ENCODE assay signal across 9 cellular contexts in genomic region chr11:67503119-67504022, GRCh38. TPM values are rescaled to one million over a fixed set of nuclear protein-coding genes. Genes with fewer than 3 reads are reported as not detected.
A peak's percentile ranks its signal among the peaks of the same experiment; 100 is the strongest.
DNase-seq lines count a peak whose midpoint lies in the region; ATAC-seq lines count a peak whose summit lies in the region.
"Had no signal": no experiment of that assay in that cellular context is flagged by ENCODE, and none has a peak within 500 bp of the region (broad histone marks: within the 10 kb centered on the region; RNA-seq: fewer than 3 reads in every experiment).

No MANE protein-coding gene starts in this region.

- peaks cover 4% of the 10 kb centered on the region for H3K4me1 ChIP-seq in iPS-15b (ENCODE audit: control insufficient read depth, insufficient read depth, low read length)

- ATAC-seq in activated CD4-positive, alpha-beta T cell treated with anti-CD3 and anti-CD28 coated beads for 36 hours, result no peak
- ATAC-seq in stimulated activated naive B cell treated with anti-CD40 and anti-IgM and Interleukin-4, amounts not matched to agents 10 μg/mL and 1 μg/mL and 100 μg/mL, for 72 hours (replicated peaks), result no peak
- no peak for ATAC-seq in HG02981 (IDR thresholded peaks at IDR 0.05; ENCODE audit: unreplicated experiment)
- no peak for ATAC-seq in activated CD4-positive, CD25-positive, alpha-beta regulatory T cell treated with anti-CD3 and anti-CD28 coated beads, Interleukin-2, amount 50 U/mL, for 24 hours

- POLR2A ChIA-PET in activated CD4-positive, alpha-beta T cell treated with anti-CD3 and anti-CD28 coated beads for 36 hours (lab: Charles Lee), result no interaction called here
- POLR2A ChIA-PET in activated CD4-positive, alpha-beta memory T cell treated with anti-CD3 and anti-CD28 coated beads, Interleukin-2, amount 10 ng/mL, durations not matched to agents 7 days and 5 days (lab: Charles Lee), result interaction anchor here (0.6 to 2.9 kb wide), 6 partner anchors 11 to 99 kb away, joined by 3 to 12 read pairs (median 4); partner anchors contain the start of genes PTPRCAP and TBC1D10C

- peaks cover 24% of the 10 kb centered on the region for H3K36me3 ChIP-seq in iPS-15b (ENCODE audit: control insufficient read depth, insufficient read depth, low read length)

- peaks cover 40% of the 10 kb centered on the region for H3K4me1 Mint-ChIP-seq in activated CD4-positive, alpha-beta T cell treated with anti-CD3 and anti-CD28 coated beads for 36 hours
- H3K4me1 Mint-ChIP-seq in activated CD4-positive, alpha-beta memory T cell treated with anti-CD3 and anti-CD28 coated beads, Interleukin-2, amount 10 ng/mL, durations not matched to agents 7 days and 5 days, result peaks cover 46% of the 10 kb centered on the region
- peaks cover 41 to 62% of the 10 kb centered on the region in 2 donors for H3K4me1 Mint-ChIP-seq in stimulated activated naive B cell treated with anti-CD40 and anti-IgM and Interleukin-4, amounts not matched to agents 10 μg/mL and 1 μg/mL and 100 μg/mL, for 72 hours

- peak overlapping the region; percentile 83 for H3K4me3 ChIP-seq in iPS-15b (ENCODE audit: low read depth, low read length)

- no peak for DNase-seq in activated CD4-positive, alpha-beta T cell treated with anti-CD3 and anti-CD28 coated beads for 36 hours
- no peak for DNase-seq in activated CD4-positive, alpha-beta T cell treated with anti-CD3 and anti-CD28 coated beads, Interleukin-2, amount 50 U/mL, for 48 hours
- no peak for DNase-seq in activated CD4-positive, alpha-beta memory T cell treated with anti-CD3 and anti-CD28 coated beads, Interleukin-2, amount 10 ng/mL, durations not matched to agents 7 days and 5 days
- no peak for DNase-seq in stimulated activated naive B cell treated with anti-CD40 and anti-IgM and Interleukin-4, amounts not matched to agents 10 μg/mL and 1 μg/mL and 100 μg/mL, for 72 hours
- DNase-seq in CD1c-positive myeloid dendritic cell (ENCODE audit: extremely low spot score), result no peak

- intact Hi-C loops in activated CD4-positive, alpha-beta T cell treated with anti-CD3 and anti-CD28 coated beads for 36 hours (cut with DNase I, micrococcal nuclease), result loop anchor here in 1 of 2 experiments (2.0 kb wide), 1 partner anchor 19 kb away; no protein-coding TSS in a partner anchor

- no peaks in the 10 kb centered on the region for H3K9me3 Mint-ChIP-seq in activated CD4-positive, alpha-beta T cell treated with anti-CD3 and anti-CD28 coated beads for 36 hours (ENCODE audit: low read depth)
- no peaks in the 10 kb centered on the region for H3K9me3 Mint-ChIP-seq in activated CD4-positive, alpha-beta memory T cell treated with anti-CD3 and anti-CD28 coated beads, Interleukin-2, amount 10 ng/mL, durations not matched to agents 7 days and 5 days
- H3K9me3 Mint-ChIP-seq in stimulated activated naive B cell treated with anti-CD40 and anti-IgM and Interleukin-4, amounts not matched to agents 10 μg/mL and 1 μg/mL and 100 μg/mL, for 72 hours, result peaks cover 0 to 2% of the 10 kb centered on the region in 2 donors

- H3K9me3 ChIP-seq in iPS-15b (ENCODE audit: control insufficient read depth, insufficient read depth, low read length), result no peaks in the 10 kb centered on the region

- H3K27me3 Mint-ChIP-seq in activated CD4-positive, alpha-beta T cell treated with anti-CD3 and anti-CD28 coated beads for 36 hours, result no peaks in the 10 kb centered on the region
- no peaks in the 10 kb centered on the region for H3K27me3 Mint-ChIP-seq in activated CD4-positive, alpha-beta memory T cell treated with anti-CD3 and anti-CD28 coated beads, Interleukin-2, amount 10 ng/mL, durations not matched to agents 7 days and 5 days
- no peaks in the 10 kb centered on the region for H3K27me3 Mint-ChIP-seq in stimulated activated naive B cell treated with anti-CD40 and anti-IgM and Interleukin-4, amounts not matched to agents 10 μg/mL and 1 μg/mL and 100 μg/mL, for 72 hours

- CTCF ChIA-PET in activated CD4-positive, alpha-beta T cell treated with anti-CD3 and anti-CD28 coated beads for 36 hours (lab: Charles Lee), result no interaction called here
- CTCF ChIA-PET in activated CD4-positive, alpha-beta memory T cell treated with anti-CD3 and anti-CD28 coated beads, Interleukin-2, amount 10 ng/mL, durations not matched to agents 7 days and 5 days (lab: Charles Lee), result no interaction called here

- peak overlapping the region; percentile 56 for H3K4me3 Mint-ChIP-seq in activated CD4-positive, alpha-beta T cell treated with anti-CD3 and anti-CD28 coated beads for 36 hours
- peak overlapping the region; percentile 70 for H3K4me3 Mint-ChIP-seq in activated CD4-positive, alpha-beta memory T cell treated with anti-CD3 and anti-CD28 coated beads, Interleukin-2, amount 10 ng/mL, durations not matched to agents 7 days and 5 days
- H3K4me3 Mint-ChIP-seq in stimulated activated naive B cell treated with anti-CD40 and anti-IgM and Interleukin-4, amounts not matched to agents 10 μg/mL and 1 μg/mL and 100 μg/mL, for 72 hours, result peak overlapping the region; percentile 76 to 78

- H3K27me3 ChIP-seq in iPS-15b (ENCODE audit: control insufficient read depth, insufficient read depth, low read length), result peaks cover 2% of the 10 kb centered on the region

- peak overlapping the region; percentile 4 for H3K27ac Mint-ChIP-seq in activated CD4-positive, alpha-beta T cell treated with anti-CD3 and anti-CD28 coated beads for 36 hours
- H3K27ac Mint-ChIP-seq in activated CD4-positive, alpha-beta memory T cell treated with anti-CD3 and anti-CD28 coated beads, Interleukin-2, amount 10 ng/mL, durations not matched to agents 7 days and 5 days, result peak overlapping the region; percentile 54
- no peak overlapping the region for H3K27ac Mint-ChIP-seq in stimulated activated naive B cell treated with anti-CD40 and anti-IgM and Interleukin-4, amounts not matched to agents 10 μg/mL and 1 μg/mL and 100 μg/mL, for 72 hours

- H3K36me3 Mint-ChIP-seq in activated CD4-positive, alpha-beta T cell treated with anti-CD3 and anti-CD28 coated beads for 36 hours (ENCODE audit: low read depth), result peaks cover 37% of the 10 kb centered on the region
- peaks cover 49% of the 10 kb centered on the region for H3K36me3 Mint-ChIP-seq in activated CD4-positive, alpha-beta memory T cell treated with anti-CD3 and anti-CD28 coated beads, Interleukin-2, amount 10 ng/mL, durations not matched to agents 7 days and 5 days (ENCODE audit: low read depth)
- peaks cover 31 to 52% of the 10 kb centered on the region in 2 donors for H3K36me3 Mint-ChIP-seq in stimulated activated naive B cell treated with anti-CD40 and anti-IgM and Interleukin-4, amounts not matched to agents 10 μg/mL and 1 μg/mL and 100 μg/mL, for 72 hours

- H3K9ac ChIP-seq in iPS-15b (ENCODE audit: low read depth, low read length), result no peak overlapping the region

RNA-seq across cellular contexts. Expression of gene PITPNM1, which starts 1.8 kb away (rescaled TPM):
- total RNA-seq in activated CD4-positive, alpha-beta T cell treated with anti-CD3 and anti-CD28 coated beads for 36 hours, result 100 to 1,000 TPM in 1 of 2 experiments, 10 to 100 TPM in 1; 94.5 to 100 TPM
- total RNA-seq in activated CD4-positive, alpha-beta memory T cell treated with anti-CD3 and anti-CD28 coated beads, Interleukin-2, amount 10 ng/mL, durations not matched to agents 7 days and 5 days, result 100 to 1,000 TPM; 116 to 120 TPM

RNA-seq across cellular contexts. Expression of gene CDK2AP2, which starts 4.6 kb away (rescaled TPM):
- 10 to 100 TPM; 64.1 to 68.7 TPM for total RNA-seq in activated CD4-positive, alpha-beta T cell treated with anti-CD3 and anti-CD28 coated beads for 36 hours
- 100 to 1,000 TPM; 116 to 119 TPM for total RNA-seq in activated CD4-positive, alpha-beta memory T cell treated with anti-CD3 and anti-CD28 coated beads, Interleukin-2, amount 10 ng/mL, durations not matched to agents 7 days and 5 days

RNA-seq across cellular contexts. Expression of gene CABP2, which starts 19.9 kb away (rescaled TPM):
- not detected for total RNA-seq in activated CD4-positive, alpha-beta T cell treated with anti-CD3 and anti-CD28 coated beads for 36 hours
- not detected for total RNA-seq in activated CD4-positive, alpha-beta memory T cell treated with anti-CD3 and anti-CD28 coated beads, Interleukin-2, amount 10 ng/mL, durations not matched to agents 7 days and 5 days
- total RNA-seq: lung microvascular endothelial cell had no signal

RNA-seq across cellular contexts. Expression of gene AIP, which starts 20.5 kb away (rescaled TPM):
- 100 to 1,000 TPM; 142 to 144 TPM for total RNA-seq in activated CD4-positive, alpha-beta T cell treated with anti-CD3 and anti-CD28 coated beads for 36 hours
- total RNA-seq in activated CD4-positive, alpha-beta memory T cell treated with anti-CD3 and anti-CD28 coated beads, Interleukin-2, amount 10 ng/mL, durations not matched to agents 7 days and 5 days, result 100 to 1,000 TPM; 152 to 159 TPM

RNA-seq across cellular contexts. Expression of gene TMEM134, which starts 34.3 kb away (rescaled TPM):
- total RNA-seq in activated CD4-positive, alpha-beta T cell treated with anti-CD3 and anti-CD28 coated beads for 36 hours, result 10 to 100 TPM; 69.9 to 74.7 TPM
- total RNA-seq in activated CD4-positive, alpha-beta memory T cell treated with anti-CD3 and anti-CD28 coated beads, Interleukin-2, amount 10 ng/mL, durations not matched to agents 7 days and 5 days, result 10 to 100 TPM; 36.3 to 37.6 TPM
